In genomic region chr1:24913274-24913604, GRCh38 we compare ENCODE assay signal across 20 cellular contexts. TPM values are rescaled to one million over a fixed set of nuclear protein-coding genes. Genes with fewer than 3 reads are reported as not detected.
DNase-seq lines count a peak whose midpoint lies in the region; ATAC-seq and TF ChIP-seq lines count a peak whose summit lies in the region.
"Had no signal": no experiment of that assay in that cellular context is flagged by ENCODE, and none has a peak within 500 bp of the region (broad histone marks: within the 10 kb centered on the region; RNA-seq: fewer than 3 reads in every experiment).

No MANE protein-coding gene starts in this region.

- H3K4me1 Mint-ChIP-seq in CD4-positive, alpha-beta memory T cell = peaks cover 36 to 95% (median 66%) of the 10 kb centered on the region in 4 donors
- H3K4me1 Mint-ChIP-seq in activated naive CD8-positive, alpha-beta T cell treated with anti-CD3 and anti-CD28 coated beads, Interleukin-2, amount 10 ng/mL, durations not matched to agents 7 days and 5 days = peaks cover 60% of the 10 kb centered on the region
- H3K4me1 Mint-ChIP-seq in HFFc6 (ENCODE audit: low read depth) = peaks cover 15% of the 10 kb centered on the region

- in situ Hi-C loops in IMR-90 (cut with MboI; ENCODE audit: low sequenced_read_pairs) = no loop called here

- H3K23ac ChIP-seq in IMR-90 (ENCODE audit: low read depth, low read length) (no peak overlapping the region), neuronal stem cell (ENCODE audit: low read depth, low read length, poor library complexity) (no peak overlapping the region)

- POLR2A ChIA-PET in CD4-positive, alpha-beta memory T cell (lab: Charles Lee; ENCODE audit: partially characterized antibody) = interaction anchor here (0.8 to 14.7 kb wide), 7 partner anchors 12 to 124 kb away, joined by 3 to 335 read pairs (median 5); partner anchors contain the start of gene RUNX3
- POLR2A ChIA-PET in IMR-90 (lab: Charles Lee; ENCODE audit: unreplicated experiment) = no interaction called here
- POLR2A ChIA-PET in activated naive CD8-positive, alpha-beta T cell treated with anti-CD3 and anti-CD28 coated beads, Interleukin-2, amount 10 ng/mL, durations not matched to agents 7 days and 5 days (lab: Charles Lee) = interaction anchor here (1.4 to 2.6 kb wide), 2 partner anchors 10 to 15 kb away, joined by 8 read pairs; no protein-coding TSS in a partner anchor

- no peak overlapping the region for H2AFZ ChIP-seq in IMR-90 (replicated peaks; ENCODE audit: low read length, poor library complexity)
- H2AFZ ChIP-seq in neuronal stem cell (ENCODE audit: low read length) = no peak overlapping the region

- H3K9ac ChIP-seq in IMR-90 (ENCODE audit: low read depth, low read length) (no peak overlapping the region), neuronal stem cell (ENCODE audit: low read depth, low read length, poor library complexity) (no peak overlapping the region)

- H3K27me3 Mint-ChIP-seq in CD4-positive, alpha-beta memory T cell = no peaks in the 10 kb centered on the region
- H3K27me3 Mint-ChIP-seq in activated naive CD8-positive, alpha-beta T cell treated with anti-CD3 and anti-CD28 coated beads, Interleukin-2, amount 10 ng/mL, durations not matched to agents 7 days and 5 days = no peaks in the 10 kb centered on the region
- H3K27me3 Mint-ChIP-seq in HFFc6 (ENCODE audit: insufficient read depth) = peaks cover 13% of the 10 kb centered on the region

- H4K5ac ChIP-seq in IMR-90 (ENCODE audit: low read depth, low read length) = no peak overlapping the region

- H4K91ac ChIP-seq in IMR-90 (ENCODE audit: insufficient read depth, low read depth, low read length) = no peak overlapping the region
- no peak overlapping the region for H4K91ac ChIP-seq in neuronal stem cell (ENCODE audit: low read depth, low read length, poor library complexity)

- peak overlapping the region; percentile 77 for H3K27ac ChIP-seq in CD4-positive, alpha-beta memory T cell (ENCODE audit: low read depth, low read length)
- no peak overlapping the region for H3K27ac ChIP-seq in IMR-90 (ENCODE audit: insufficient read depth, low read length)
- no peak overlapping the region for H3K27ac ChIP-seq in neuronal stem cell (replicated peaks; ENCODE audit: low read length)
- H3K27ac ChIP-seq: body of pancreas, foreskin keratinocyte, prostate gland, SJCRH30, tibial artery had no signal

- WGBS in IMR-90 (ENCODE audit: extremely low coverage in 2 of 2, insufficient read length in 1 of 2), 2 experiments = no CpG with 5 or more reads among the region's 2 CpGs
- WGBS in neuronal stem cell (ENCODE audit: extremely low coverage in 2 of 2, insufficient read length in 2 of 2, insufficient replicate concordance in 1 of 2), 2 donors = no CpG with 5 or more reads among the region's 2 CpGs

- no peak for ATAC-seq in IMR-90 (ENCODE audit: low read depth)
- no peak for ATAC-seq in activated naive CD8-positive, alpha-beta T cell treated with anti-CD3 and anti-CD28 coated beads, Interleukin-2, amount 10 ng/mL, durations not matched to agents 7 days and 5 days (ENCODE audit: low read depth)
- ATAC-seq in HG02970 (IDR thresholded peaks at IDR 0.05; ENCODE audit: low FRiP score, unreplicated experiment) = no peak
- ATAC-seq in HG02852 (IDR thresholded peaks at IDR 0.05; ENCODE audit: unreplicated experiment) = no peak
- ATAC-seq: body of pancreas, foreskin keratinocyte, Panc1 had no signal

- CTCF ChIA-PET in CD4-positive, alpha-beta memory T cell (lab: Charles Lee; ENCODE audit: partially characterized antibody) = interaction anchor here (1.0 to 4.6 kb wide), 7 partner anchors 12 to 147 kb away, joined by 3 to 39 read pairs (median 4); partner anchors contain the start of gene RUNX3
- CTCF ChIA-PET in IMR-90 (lab: Yijun Ruan, JAX) = no interaction called here

- no peak overlapping the region for H2BK120ac ChIP-seq in IMR-90 (ENCODE audit: low read depth, low read length)
- no peak overlapping the region for H2BK120ac ChIP-seq in neuronal stem cell (ENCODE audit: low read depth, low read length)

- H3K4me2 ChIP-seq in IMR-90 (ENCODE audit: low read depth, low read length) (no peak overlapping the region), neuronal stem cell (ENCODE audit: insufficient read depth, low read length, poor library complexity, severe bottlenecking) (no peak overlapping the region)

- H3K14ac ChIP-seq in IMR-90 (replicated peaks; ENCODE audit: low read depth, low read length) (no peak overlapping the region), neuronal stem cell (ENCODE audit: low read length) (no peak overlapping the region)

- TF ChIP-seq CTCF in IMR-90 (conservative IDR thresholded peaks at IDR 0.05; ENCODE audit: low read depth, low read length) (no peak), HFFc6 (IDR thresholded peaks at IDR 0.05) (no peak)

- intact Hi-C loops in CD4-positive, alpha-beta memory T cell (cut with micrococcal nuclease) = no loop called here
- intact Hi-C loops in IMR-90 (cut with micrococcal nuclease) = no loop called here

- H3K9me3 ChIP-seq in CD4-positive, alpha-beta memory T cell (ENCODE audit: control insufficient read depth in 1 of 2, low read length in 2 of 2) = no peaks in the 10 kb centered on the region
- H3K9me3 ChIP-seq in IMR-90 (ENCODE audit: control insufficient read depth, insufficient read depth, low read length) (no peaks in the 10 kb centered on the region), neuronal stem cell (replicated peaks in 1 of 2; ENCODE audit: control insufficient read depth in 2 of 2, insufficient read depth in 1 of 2, low read depth in 1 of 2, low read length in 2 of 2) (no peaks in the 10 kb centered on the region)
- H3K9me3 ChIP-seq: body of pancreas, prostate gland, SJCRH30, tibial artery had no signal

- BruUV-seq in IMR-90 (replicated peaks; lab: Mats Ljungman, UMichigan) = no TSS peak

- DNase-seq in CD4-positive, alpha-beta memory T cell = peak in 1 of 5 donors; percentile 14
- DNase-seq in IMR-90 = no peak
- DNase-seq in activated naive CD8-positive, alpha-beta T cell treated with anti-CD3 and anti-CD28 coated beads, Interleukin-2, amount 10 ng/mL, durations not matched to agents 7 days and 5 days = peak; percentile 39
- DNase-seq in neuronal stem cell (ENCODE audit: low spot score) = no peak
- no peak for DNase-seq in HFFc6
- DNase-seq: activated T-cell treated with anti-CD3 and anti-CD28 coated beads, Interleukin-2, amount 50 U/mL, for 48 hours; body of pancreas; foreskin keratinocyte; hypothalamus; MM.1S; NCI-H1436 treated with DMSO at 0.1 percent for 48 hours; NCI-H524; stimulated activated CD4-positive, alpha-beta T cell treated with anti-CD3 and anti-CD28 coated beads, Interleukin-1b, Interleukin-23, amount 100 ng/mL, for 48 hours; stimulated activated naive CD4-positive, alpha-beta T cell treated with Interleukin-2 at 50 U/mL for 16 hours; tibial artery had no signal

- no peak overlapping the region for H2AK9ac ChIP-seq in IMR-90 (replicated peaks; ENCODE audit: low read depth, low read length, poor library complexity)

- H3K9me1 ChIP-seq in IMR-90 (ENCODE audit: insufficient read depth, low read length) = no peaks in the 10 kb centered on the region

- H2BK12ac ChIP-seq in neuronal stem cell (ENCODE audit: low read length) = no peak overlapping the region

- H3K27me3 ChIP-seq in CD4-positive, alpha-beta memory T cell (ENCODE audit: insufficient read depth, low read length) = no peaks in the 10 kb centered on the region
- H3K27me3 ChIP-seq in IMR-90 (ENCODE audit: control insufficient read depth, insufficient read depth, low read length) (no peaks in the 10 kb centered on the region; the same call in 1 of the 2 replicates), neuronal stem cell (ENCODE audit: control insufficient read depth in 3 of 3, insufficient read depth in 3 of 3, low read depth in 1 of 3, low read length in 3 of 3) (peaks cover 0 to 71% (median 0%) of the 10 kb centered on the region in 3 experiments)
- H3K27me3 ChIP-seq: body of pancreas, foreskin keratinocyte, tibial artery had no signal

- dilution Hi-C loops in IMR-90 (cut with HindIII; ENCODE audit: low sequenced_read_pairs, unreplicated experiment) = no loop called here

- H4K8ac ChIP-seq in IMR-90 (ENCODE audit: low read depth in 2 of 2, low read length in 2 of 2) = no peak overlapping the region
- H4K8ac ChIP-seq in neuronal stem cell (ENCODE audit: low read depth, low read length) = no peak overlapping the region

- H3K27ac Mint-ChIP-seq in CD4-positive, alpha-beta memory T cell = peak overlapping the region; percentile 64 to 100 (median 100)
- H3K27ac Mint-ChIP-seq in activated naive CD8-positive, alpha-beta T cell treated with anti-CD3 and anti-CD28 coated beads, Interleukin-2, amount 10 ng/mL, durations not matched to agents 7 days and 5 days = peak overlapping the region; percentile 95
- no peak overlapping the region for H3K27ac Mint-ChIP-seq in HFFc6

- no peak overlapping the region for H3K4me3 ChIP-seq in CD4-positive, alpha-beta memory T cell (ENCODE audit: low read length in 2 of 2)
- H3K4me3 ChIP-seq in IMR-90 (ENCODE audit: insufficient read depth, low read depth, low read length) = no peak overlapping the region
- no peak overlapping the region for H3K4me3 ChIP-seq in neuronal stem cell (ENCODE audit: low read length in 2 of 2)
- H3K4me3 ChIP-seq: body of pancreas, prostate gland, SJCRH30, tibial artery had no signal

- no peak overlapping the region for H3K18ac ChIP-seq in IMR-90 (ENCODE audit: low read depth, low read length)
- no peak overlapping the region for H3K18ac ChIP-seq in neuronal stem cell (ENCODE audit: low read length)

- H3K9me3 Mint-ChIP-seq in CD4-positive, alpha-beta memory T cell = peaks cover 0 to 6% (median 0%) of the 10 kb centered on the region in 8 donors
- no peaks in the 10 kb centered on the region for H3K9me3 Mint-ChIP-seq in activated naive CD8-positive, alpha-beta T cell treated with anti-CD3 and anti-CD28 coated beads, Interleukin-2, amount 10 ng/mL, durations not matched to agents 7 days and 5 days
- peaks cover under 1% of the 10 kb centered on the region for H3K9me3 Mint-ChIP-seq in HFFc6

- H2BK15ac ChIP-seq in IMR-90 (ENCODE audit: low read depth, low read length) (no peak overlapping the region), neuronal stem cell (ENCODE audit: low read length) (peak overlapping the region; percentile 35)

- H2AK5ac ChIP-seq in IMR-90 (ENCODE audit: low read depth, low read length) (peak overlapping the region; percentile 15; the same call in 1 of the 2 replicates), neuronal stem cell (ENCODE audit: low read depth, low read length) (peak overlapping the region; percentile 78)

- H3K36me3 ChIP-seq in CD4-positive, alpha-beta memory T cell (ENCODE audit: insufficient read depth, low read length) = peaks cover 62% of the 10 kb centered on the region
- no peaks in the 10 kb centered on the region for H3K36me3 ChIP-seq in IMR-90 (ENCODE audit: control insufficient read depth, insufficient read depth, low read length)
- no peaks in the 10 kb centered on the region for H3K36me3 ChIP-seq in neuronal stem cell (replicated peaks in 1 of 2; ENCODE audit: control insufficient read depth in 2 of 2, insufficient read depth in 2 of 2, low read length in 2 of 2)
- H3K36me3 ChIP-seq: prostate gland, SJCRH30 had no signal

- H4K20me1 ChIP-seq in IMR-90 (ENCODE audit: insufficient read depth, low read length) = no peaks in the 10 kb centered on the region

- H3K56ac ChIP-seq in IMR-90 (ENCODE audit: extremely low read depth, insufficient read depth, low read length) = no peak overlapping the region

- peak overlapping the region in 1 of 8 donors; percentile 84 for H3K4me3 Mint-ChIP-seq in CD4-positive, alpha-beta memory T cell
- H3K4me3 Mint-ChIP-seq in activated naive CD8-positive, alpha-beta T cell treated with anti-CD3 and anti-CD28 coated beads, Interleukin-2, amount 10 ng/mL, durations not matched to agents 7 days and 5 days = no peak overlapping the region
- no peak overlapping the region for H3K4me3 Mint-ChIP-seq in HFFc6

- TF ChIP-seq POLR2A in IMR-90 (IDR thresholded peaks at IDR 0.05; ENCODE audit: low read depth, low read length) = no peak

- H2BK5ac ChIP-seq in IMR-90 (ENCODE audit: low read depth, low read length, poor library complexity, severe bottlenecking) = no peak overlapping the region
- H2BK5ac ChIP-seq in neuronal stem cell (ENCODE audit: low read length) = no peak overlapping the region

- H3K79me1 ChIP-seq in IMR-90 (ENCODE audit: low read depth in 1 of 2, low read length in 2 of 2) (no peaks in the 10 kb centered on the region), neuronal stem cell (ENCODE audit: low read depth, low read length) (no peaks in the 10 kb centered on the region)

- H2BK20ac ChIP-seq in IMR-90 (ENCODE audit: low read depth, low read length) = no peak overlapping the region

- no peak for TF ChIP-seq RAD21 in IMR-90 (IDR thresholded peaks at IDR 0.05; ENCODE audit: low read length)

- H3K36me3 Mint-ChIP-seq in CD4-positive, alpha-beta memory T cell = peaks cover 29 to 82% of the 10 kb centered on the region in 2 donors
- H3K36me3 Mint-ChIP-seq in activated naive CD8-positive, alpha-beta T cell treated with anti-CD3 and anti-CD28 coated beads, Interleukin-2, amount 10 ng/mL, durations not matched to agents 7 days and 5 days = peaks cover 33% of the 10 kb centered on the region
- no peaks in the 10 kb centered on the region for H3K36me3 Mint-ChIP-seq in HFFc6 (ENCODE audit: low read depth)

- H3K4ac ChIP-seq in IMR-90 (ENCODE audit: low read depth, low read length) = no peak overlapping the region
- no peak overlapping the region for H3K4ac ChIP-seq in neuronal stem cell (ENCODE audit: low read length)

- peaks cover 99% of the 10 kb centered on the region for H3K4me1 ChIP-seq in CD4-positive, alpha-beta memory T cell (ENCODE audit: insufficient read depth, low read length)
- H3K4me1 ChIP-seq in IMR-90 (ENCODE audit: control insufficient read depth, insufficient read depth, low read length) = peaks cover 4% of the 10 kb centered on the region; the same call in 1 of the 2 replicates
- H3K4me1 ChIP-seq in neuronal stem cell (ENCODE audit: control insufficient read depth in 2 of 2, insufficient read depth in 1 of 2, low read depth in 1 of 2, low read length in 2 of 2) = peaks cover 0 to 6% of the 10 kb centered on the region in 2 donors
- H3K4me1 ChIP-seq: body of pancreas, foreskin keratinocyte, prostate gland had no signal

RNA-seq across cellular contexts. Expression of gene RUNX3, which starts 16.8 kb away (rescaled TPM):
- 100 to 1,000 TPM; 105 to 112 TPM for total RNA-seq in CD4-positive, alpha-beta memory T cell
- polyA plus RNA-seq in CD4-positive, alpha-beta memory T cell = 10 to 100 TPM; 12.5 to 50.8 TPM
- not detected in 2 replicates for total RNA-seq in IMR-90 (2012; rRNA removed)
- 0.07 TPM in 2 replicates for polyA plus RNA-seq in IMR-90 (2012; rRNA removed)
- 0.01 and 0.04 TPM in 2 replicates for polyA plus RNA-seq in IMR-90 (2012; cell fraction: cytosol; rRNA removed)
- polyA plus RNA-seq in IMR-90 (2012; cell fraction: nucleus; rRNA removed; ENCODE audit: low replicate concordance) = 0.02 TPM in 1 of 2 replicates, not detected in the other
- total RNA-seq in activated naive CD8-positive, alpha-beta T cell treated with anti-CD3 and anti-CD28 coated beads, Interleukin-2, amount 10 ng/mL, durations not matched to agents 7 days and 5 days = 100 to 1,000 TPM; 172 TPM
- polyA plus RNA-seq in neuronal stem cell (2013, experiment 1 of 2) = 0.15 TPM
- polyA plus RNA-seq in neuronal stem cell (2013, experiment 2 of 2) = 0.25 TPM
- total RNA-seq in HFFc6 (2021; fragmentation: NEBNext Ultra II Directional; extraction: Animal tissue kit (Norgen Biotek cat#: 25700)) = not detected
- total RNA-seq: foreskin keratinocyte had no signal

Comparison
In these comparisons a context has a peak if more than half of its experiments do, and no peak if none do; other contexts are left out.
1. RNA of gene RUNX3, which starts 16.8 kb away (total RNA-seq): 172 TPM in activated naive CD8-positive, alpha-beta T cell treated with anti-CD3 and anti-CD28 coated beads, Interleukin-2, amount 10 ng/mL, durations not matched to agents 7 days and 5 days and 105 to 112 TPM in CD4-positive, alpha-beta memory T cell; not detected in IMR-90 and not detected in HFFc6; every median in the first group is over 100 times any median in the second.